15 cellular contexts compared by ENCODE assay signal in genomic region chr10:70175516-70175915, GRCh38. TPM values are rescaled to one million over a fixed set of nuclear protein-coding genes. Genes with fewer than 3 reads are reported as not detected.
DNase-seq lines count a peak whose midpoint lies in the region; ATAC-seq and TF ChIP-seq lines count a peak whose summit lies in the region.
"Had no signal": no experiment of that assay in that cellular context is flagged by ENCODE, and none has a peak within 500 bp of the region (broad histone marks: within the 10 kb centered on the region; RNA-seq: fewer than 3 reads in every experiment).

No MANE protein-coding gene starts in this region.

- H3K4me3 ChIP-seq in right atrium auricular region: no peak overlapping the region
- H3K4me3 ChIP-seq: GM12878, GM23248 had no signal

- H3K27ac ChIP-seq in right atrium auricular region: no peak overlapping the region
- H3K27ac ChIP-seq: GM23248, HL-60 had no signal

- peaks cover 0 to 2% of the 10 kb centered on the region in 2 donors for H3K9me3 Mint-ChIP-seq in natural killer cell
- H3K9me3 Mint-ChIP-seq: CD8-positive, alpha-beta memory T cell had no signal

- TF ChIP-seq CTCF in natural killer cell (IDR thresholded peaks at IDR 0.05) (no peak), right atrium auricular region (IDR thresholded peaks at IDR 0.05) (no peak), GM20000 (IDR thresholded peaks at IDR 0.05; ENCODE audit: extremely low read depth, missing control alignments) (no peak)

- H3K27me3 Mint-ChIP-seq in natural killer cell (ENCODE audit: low read depth in 2 of 2): peaks cover 12 to 19% of the 10 kb centered on the region in 2 donors

- H3K4me1 ChIP-seq in right atrium auricular region: no peaks in the 10 kb centered on the region

- no peaks in the 10 kb centered on the region for H3K36me3 Mint-ChIP-seq in natural killer cell
- H3K36me3 Mint-ChIP-seq: CD14-positive monocyte had no signal

- intact Hi-C loops in natural killer cell (cut with micrococcal nuclease): no loop called here

- H3K27me3 ChIP-seq in right atrium auricular region: no peaks in the 10 kb centered on the region

- peak overlapping the region; percentile 84 to 85 for H3K27ac Mint-ChIP-seq in natural killer cell

- peaks cover 9 to 19% of the 10 kb centered on the region in 2 donors for H3K4me1 Mint-ChIP-seq in natural killer cell

- no peaks in the 10 kb centered on the region for H3K36me3 ChIP-seq in right atrium auricular region

- no peak for ATAC-seq in natural killer cell
- ATAC-seq: GM12878 had no signal

- DNase-seq in EH (ENCODE audit: low read depth): peak; percentile 64
- DNase-seq in NCI-H226: peak; percentile 20
- no peak for DNase-seq in natural killer cell
- DNase-seq in right atrium auricular region (ENCODE audit: low spot score): no peak
- DNase-seq in GM20000 (ENCODE audit: low spot score): no peak
- DNase-seq in DMS153 treated with DMSO at 0.1 percent for 48 hours (lab: John Stamatoyannopoulos, UW; ENCODE audit: unreplicated experiment): no peak
- DNase-seq in globus pallidus (ENCODE audit: low spot score): no peak
- DNase-seq: Caco-2; CD8-positive, alpha-beta memory T cell; DMS53; GM23248; H7 had no signal

- H3K4me3 Mint-ChIP-seq in natural killer cell: no peak overlapping the region
- H3K4me3 Mint-ChIP-seq: CD14-positive monocyte had no signal

- peaks cover 0 to 11% of the 10 kb centered on the region in 2 donors for H3K9me3 ChIP-seq in right atrium auricular region

RNA-seq across cellular contexts. Expression of gene SAR1A, which starts 5.2 kb away (rescaled TPM):
- 100 to 1,000 TPM; 200 to 212 (median 206) TPM for total RNA-seq in natural killer cell
- total RNA-seq in right atrium auricular region: 10 to 100 TPM; 57.5 to 60.3 TPM

RNA-seq across cellular contexts. Expression of gene TYSND1, which starts 29.0 kb away (rescaled TPM):
- total RNA-seq in natural killer cell: 10 to 100 TPM; 12.0 to 17.9 (median 12.4) TPM
- total RNA-seq in right atrium auricular region: 1 to 10 TPM; 4.4 to 4.9 TPM

RNA-seq across cellular contexts. Expression of gene AIFM2, which starts 42.9 kb away (rescaled TPM):
- total RNA-seq in natural killer cell: 1 to 10 TPM; 3.7 to 4.2 (median 3.9) TPM
- total RNA-seq in right atrium auricular region: 10 to 100 TPM in 1 of 2 donors, 1 to 10 TPM in 1; 6.2 to 12.0 TPM

RNA-seq across cellular contexts. Expression of gene PPA1, which starts 57.7 kb away (rescaled TPM):
- 10 to 100 TPM; 17.0 to 26.5 (median 19.2) TPM for total RNA-seq in natural killer cell
- total RNA-seq in right atrium auricular region: 10 to 100 TPM; 48.0 to 69.2 TPM

Comparison
In these comparisons a context has a peak if more than half of its experiments do, and no peak if none do; other contexts are left out.
1. DNase-seq: peak in EH (single experiment) and NCI-H226 (single experiment); none in natural killer cell (single experiment), right atrium auricular region (single experiment), GM20000 (single experiment), DMS153 treated with DMSO at 0.1 percent for 48 hours (single experiment) and globus pallidus (single experiment).